In the genomic region with DNA sequence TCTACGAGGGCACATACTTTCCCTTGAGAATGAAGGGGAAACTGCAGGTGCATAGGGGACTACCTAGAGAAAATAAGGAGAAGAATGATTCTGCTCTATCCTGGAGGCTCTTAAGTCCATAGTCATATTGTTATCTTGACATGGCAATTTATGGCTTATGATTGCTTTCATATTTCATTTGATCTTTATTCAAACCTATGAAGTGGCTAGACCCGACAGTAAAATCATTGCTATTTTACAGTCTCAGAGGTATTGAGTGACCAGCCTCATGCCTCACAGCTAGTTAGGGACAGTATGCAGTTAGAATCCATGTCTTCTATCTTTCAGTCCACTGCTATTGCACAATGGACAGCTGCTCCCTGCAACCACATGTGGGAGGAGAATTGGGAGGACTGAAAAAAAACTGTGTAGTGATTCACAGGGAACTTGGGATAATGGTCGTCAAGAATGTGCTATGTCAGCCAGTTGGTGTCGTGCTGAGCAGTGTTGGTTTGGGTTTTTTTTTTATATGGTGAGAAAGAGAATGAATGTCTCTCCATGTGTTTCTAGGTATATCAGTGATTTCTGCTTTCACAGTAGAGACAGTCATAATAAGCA, we compare ENCODE assay signal across 9 cellular contexts.
DNase-seq lines count a peak whose midpoint lies in the region; ATAC-seq lines count a peak whose summit lies in the region.
"Had no signal": no experiment of that assay in that cellular context is flagged by ENCODE, and none has a peak within 500 bp of the region (broad histone marks: within the 10 kb centered on the region; RNA-seq: fewer than 3 reads in every experiment).

No MANE protein-coding gene starts in this region.

- H3K4me3 ChIP-seq in CD4-positive, alpha-beta memory T cell (ENCODE audit: low read length in 2 of 2): no peak overlapping the region

- H3K9me3 Mint-ChIP-seq in CD4-positive, alpha-beta memory T cell: no peaks in the 10 kb centered on the region
- H3K9me3 Mint-ChIP-seq: nephron progenitor cell had no signal

- peak; percentile 80 for DNase-seq in ELR (ENCODE audit: low read depth)
- peak; percentile 36 for DNase-seq in NCI-H460 (ENCODE audit: extremely low read depth, low read depth)
- DNase-seq in occipital lobe (lab: John Stamatoyannopoulos, UW): peak; percentile 3
- DNase-seq in DMS79 (lab: John Stamatoyannopoulos, UW): no peak
- DNase-seq in activated CD4-positive, alpha-beta T cell treated with anti-CD3 and anti-CD28 coated beads, Interleukin-2, amount 50 U/mL, for 48 hours: no peak
- no peak for DNase-seq in NCI-H1436 (lab: John Stamatoyannopoulos, UW)
- no peak for DNase-seq in CD4-positive, alpha-beta memory T cell
- DNase-seq: nephron progenitor cell had no signal

- H3K27ac Mint-ChIP-seq in CD4-positive, alpha-beta memory T cell: no peak overlapping the region
- H3K27ac Mint-ChIP-seq: nephron progenitor cell had no signal

- no peaks in the 10 kb centered on the region for H3K36me3 ChIP-seq in CD4-positive, alpha-beta memory T cell (ENCODE audit: insufficient read depth, low read length)

- no peak overlapping the region for H3K4me3 Mint-ChIP-seq in CD4-positive, alpha-beta memory T cell
- H3K4me3 Mint-ChIP-seq: nephron progenitor cell had no signal

- ATAC-seq in esophagus mucosa: peak; percentile 62

- no peaks in the 10 kb centered on the region for H3K4me1 ChIP-seq in CD4-positive, alpha-beta memory T cell (ENCODE audit: insufficient read depth, low read length)

- no peak overlapping the region for H3K27ac ChIP-seq in CD4-positive, alpha-beta memory T cell (ENCODE audit: low read depth, low read length)

- H3K4me1 Mint-ChIP-seq in CD4-positive, alpha-beta memory T cell: no peaks in the 10 kb centered on the region

- no peaks in the 10 kb centered on the region for H3K36me3 Mint-ChIP-seq in CD4-positive, alpha-beta memory T cell

- no peaks in the 10 kb centered on the region for H3K9me3 ChIP-seq in CD4-positive, alpha-beta memory T cell (ENCODE audit: control insufficient read depth in 1 of 2, low read length in 2 of 2)

- intact Hi-C loops in CD4-positive, alpha-beta memory T cell (cut with micrococcal nuclease): no loop called here

- H3K27me3 ChIP-seq in CD4-positive, alpha-beta memory T cell (ENCODE audit: insufficient read depth, low read length): no peaks in the 10 kb centered on the region

- CTCF ChIA-PET in CD4-positive, alpha-beta memory T cell (lab: Charles Lee; ENCODE audit: partially characterized antibody): interaction anchor here (0.7 kb wide), 1 partner anchor 199 kb away, joined by 3 read pairs; no protein-coding TSS in a partner anchor

- peaks cover 0 to 9% of the 10 kb centered on the region in 2 donors for H3K27me3 Mint-ChIP-seq in CD4-positive, alpha-beta memory T cell

- POLR2A ChIA-PET in CD4-positive, alpha-beta memory T cell (lab: Charles Lee; ENCODE audit: partially characterized antibody): no interaction called here

Comparison
In these comparisons a context has a peak if more than half of its experiments do, and no peak if none do; other contexts are left out.
1. DNase-seq: peak in ELR (single experiment), NCI-H460 (single experiment) and occipital lobe (single experiment); none in DMS79 (single experiment), activated CD4-positive, alpha-beta T cell treated with anti-CD3 and anti-CD28 coated beads, Interleukin-2, amount 50 U/mL, for 48 hours (0 of 2), NCI-H1436 (single experiment) and CD4-positive, alpha-beta memory T cell (0 of 5).